In genomic region chr11:119724956-119725355, GRCh38 we compare ENCODE assay signal across 30 cellular contexts.
DNase-seq lines count a peak whose midpoint lies in the region; ATAC-seq and TF ChIP-seq lines count a peak whose summit lies in the region.
"Had no signal": no experiment of that assay in that cellular context is flagged by ENCODE, and none has a peak within 500 bp of the region (broad histone marks: within the 10 kb centered on the region; RNA-seq: fewer than 3 reads in every experiment).

No MANE protein-coding gene starts in this region.

- no peak for TF ChIP-seq CTCF in RWPE1 (conservative IDR thresholded peaks at IDR 0.05; ENCODE audit: low read depth)
- no peak for TF ChIP-seq CTCF in epithelial cell of esophagus (IDR thresholded peaks at IDR 0.05; ENCODE audit: insufficient read depth, low read depth, low read length, missing control alignments)
- no peak for TF ChIP-seq CTCF in nephron (IDR thresholded peaks at IDR 0.05; ENCODE audit: unreplicated experiment in 3 of 3)

- no peak overlapping the region for H3K27ac ChIP-seq in BLaER1
- H3K27ac ChIP-seq in RWPE1 = peak overlapping the region; percentile 90
- H3K27ac ChIP-seq: coronary artery, PC-9, psoas muscle, upper lobe of left lung had no signal

- H3K9me3 ChIP-seq in BLaER1 = no peaks in the 10 kb centered on the region
- H3K9me3 ChIP-seq: psoas muscle, upper lobe of left lung had no signal

- peaks cover 87% of the 10 kb centered on the region for H3K4me1 ChIP-seq in BLaER1

- peaks cover 19% of the 10 kb centered on the region for H3K27me3 Mint-ChIP-seq in nephron (ENCODE audit: low read depth)

- no peak overlapping the region for H3K9ac ChIP-seq in BLaER1

- H3K9me3 Mint-ChIP-seq in nephron = no peaks in the 10 kb centered on the region
- H3K9me3 Mint-ChIP-seq: activated T-cell treated with anti-CD3 and anti-CD28 coated beads, Interleukin-2, amount 50 U/mL, for 72 hours; CD4-positive, alpha-beta memory T cell; HFFc6; stimulated activated effector memory CD8-positive, alpha-beta T cell treated with anti-CD3 and anti-CD28 coated beads, Interleukin-12 subunit alpha, Interleukin-12 subunit beta, amount 100 ng/mL, for 72 hours; T-helper 2 cell treated with Interferon-gamma antibody and Interleukin-4, amounts not matched to agents 5 μg/mL and 100 μg/mL, for 36 hours had no signal

- peaks cover 17% of the 10 kb centered on the region; the same call in 1 of the 2 replicates for H3K36me3 ChIP-seq in BLaER1
- H3K36me3 ChIP-seq: upper lobe of left lung had no signal

- H3K4me3 ChIP-seq in BLaER1 (no peak overlapping the region), epithelial cell of esophagus (ENCODE audit: low read length) (peak overlapping the region; percentile 99)
- H3K4me3 ChIP-seq: coronary artery, K562, PC-9, psoas muscle, upper lobe of left lung had no signal

- CTCF ChIA-PET in RWPE1 (lab: Yijun Ruan, JAX) = interaction anchor here (0.9 kb wide), 1 partner anchor 18 kb away, joined by 3 read pairs; no protein-coding TSS in a partner anchor

- H3K4me1 Mint-ChIP-seq in nephron = peaks cover 59% of the 10 kb centered on the region

- peaks cover 20% of the 10 kb centered on the region; the same call in 1 of the 2 replicates for H3K27me3 ChIP-seq in BLaER1
- H3K27me3 ChIP-seq: upper lobe of left lung had no signal

- peaks cover 85% of the 10 kb centered on the region for H4K20me1 ChIP-seq in BLaER1

- DNase-seq in RWPE1 (ENCODE audit: low spot score) (no peak), epithelial cell of esophagus (ENCODE audit: low read depth) (no peak), ecto neural progenitor cell (ENCODE audit: low spot score) (no peak), T-helper 2 cell (no peak)
- DNase-seq: activated CD4-positive, alpha-beta T cell treated with anti-CD3 and anti-CD28 coated beads, Interleukin-2, amount 50 U/mL, for 48 hours; activated CD4-positive, CD25-positive, alpha-beta regulatory T cell treated with anti-CD3 and anti-CD28 coated beads, Interleukin-2, amount 50 U/mL, for 72 hours; activated T-cell treated with anti-CD3 and anti-CD28 coated beads, Interleukin-2, amount 50 U/mL, for 72 hours; AML-193; CD4-positive, alpha-beta memory T cell; DND-41; GF-D8; HFFc6; hypothalamus; mesendoderm; NCI-H1105 treated with DMSO at 0.1 percent for 48 hours; NCI-H2029; NCI-H524 treated with DMSO at 0.1 percent for 48 hours; PC-9; psoas muscle; SHP77; upper lobe of left lung had no signal

- no peaks in the 10 kb centered on the region for H3K36me3 Mint-ChIP-seq in nephron (ENCODE audit: low read depth)
- H3K36me3 Mint-ChIP-seq: stimulated activated effector memory CD8-positive, alpha-beta T cell treated with anti-CD3 and anti-CD28 coated beads, Interleukin-12 subunit alpha, Interleukin-12 subunit beta, amount 100 ng/mL, for 72 hours had no signal

- no peak for ATAC-seq in HG03025 (IDR thresholded peaks at IDR 0.05; ENCODE audit: low FRiP score, unreplicated experiment)
- ATAC-seq in GM21786 (IDR thresholded peaks at IDR 0.05; ENCODE audit: unreplicated experiment) = no peak
- ATAC-seq: activated T-cell treated with anti-CD3 and anti-CD28 coated beads, Interleukin-2, amount 50 U/mL, for 72 hours; K562; left lobe of liver; psoas muscle; stimulated activated effector memory CD8-positive, alpha-beta T cell treated with anti-CD3 and anti-CD28 coated beads, Interleukin-12 subunit alpha, Interleukin-12 subunit beta, amount 100 ng/mL, for 72 hours had no signal

- H3K27ac Mint-ChIP-seq in nephron = no peak overlapping the region
- H3K27ac Mint-ChIP-seq: activated T-cell treated with anti-CD3 and anti-CD28 coated beads, Interleukin-2, amount 50 U/mL, for 72 hours; CD4-positive, alpha-beta memory T cell; HFFc6; stimulated activated effector memory CD8-positive, alpha-beta T cell treated with anti-CD3 and anti-CD28 coated beads, Interleukin-12 subunit alpha, Interleukin-12 subunit beta, amount 100 ng/mL, for 72 hours; T-helper 2 cell treated with Interferon-gamma antibody and Interleukin-4, amounts not matched to agents 5 μg/mL and 100 μg/mL, for 36 hours had no signal

- peak overlapping the region; percentile 99 for H3K4me2 ChIP-seq in BLaER1
- H3K4me2 ChIP-seq: PC-9 had no signal

- peak overlapping the region; percentile 86 to 90 (median 89) for H3K4me3 Mint-ChIP-seq in nephron
- H3K4me3 Mint-ChIP-seq: activated T-cell treated with anti-CD3 and anti-CD28 coated beads, Interleukin-2, amount 50 U/mL, for 72 hours; HFFc6; stimulated activated effector memory CD8-positive, alpha-beta T cell treated with anti-CD3 and anti-CD28 coated beads, Interleukin-12 subunit alpha, Interleukin-12 subunit beta, amount 100 ng/mL, for 72 hours; T-helper 2 cell treated with Interferon-gamma antibody and Interleukin-4, amounts not matched to agents 5 μg/mL and 100 μg/mL, for 36 hours had no signal

- POLR2A ChIA-PET in RWPE1 (lab: Yijun Ruan, JAX; ENCODE audit: low non-redundant PET) = interaction anchor here (0.9 kb wide), 1 partner anchor 46 kb away, joined by 3 read pairs; no protein-coding TSS in a partner anchor
